In genomic region chr11:66697988-66698387, GRCh38 we compare ENCODE assay signal across 38 cellular contexts.
"Had no signal": no experiment of that assay in that cellular context is flagged by ENCODE, and none has a peak within 500 bp of the region (broad histone marks: within the 10 kb centered on the region; RNA-seq: fewer than 3 reads in every experiment).

No MANE protein-coding gene starts in this region.

- H3K4me3 Mint-ChIP-seq: activated B cell treated with CpG ODN at 0.5 μM for 24 hours; activated CD4-positive, alpha-beta memory T cell treated with anti-CD3 and anti-CD28 coated beads for 36 hours; activated CD4-positive, alpha-beta T cell treated with anti-CD3 and anti-CD28 coated beads, Interleukin-2, amount 10 ng/mL, durations not matched to agents 24 days and 14 days; activated CD8-positive, alpha-beta T cell treated with anti-CD3 and anti-CD28 coated beads for 36 hours; activated naive CD4-positive, alpha-beta T cell treated with anti-CD3 and anti-CD28 coated beads, Interleukin-2, amount 10 ng/mL, durations not matched to agents 7 days and 5 days; activated naive CD4-positive, alpha-beta T cell treated with anti-CD3 and anti-CD28 coated beads, Interleukin-2, amount 50 U/mL, for 24 hours; activated naive CD8-positive, alpha-beta T cell; activated naive CD8-positive, alpha-beta T cell treated with anti-CD3 and anti-CD28 coated beads, Interleukin-2, amount 10 ng/mL, durations not matched to agents 7 days and 5 days; activated naive CD8-positive, alpha-beta T cell treated with anti-CD3 and anti-CD28 coated beads, Interleukin-2, amount 50 U/mL, for 24 hours; activated T-cell treated with anti-CD3 and anti-CD28 coated beads, Interleukin-2, amount 50 U/mL, for 4 hours; activated T-cell treated with anti-CD3 and anti-CD28 coated beads, Interleukin-2, amount 50 U/mL, for 72 hours; activated T-helper 1 cell treated with anti-CD3 and anti-CD28 coated beads, Interleukin-12 subunit alpha, Interleukin-12 subunit beta, Interleukin-2, Interleukin-4 antibody, amounts not matched to agents 30 ng/mL and 10 ng/mL and 1 ng/mL, durations not matched to agents 14 hours and 24 hours and 36 hours; activated T-helper 17 cell treated with anti-CD3 and anti-CD28 coated beads, Interleukin-2, amount 50 U/mL, for 72 hours; brain; central memory CD8-positive, alpha-beta T cell; T-helper 1 cell treated with Interleukin-12 subunit alpha and Interleukin-12 subunit beta and Interleukin-4 antibody, amounts not matched to agents 30 μg/mL and 1 μg/mL, for 36 hours; T-helper 2 cell treated with Interferon-gamma antibody and Interleukin-4, amounts not matched to agents 5 μg/mL and 100 μg/mL, for 36 hours had no signal

- H3K27me3 Mint-ChIP-seq: activated B cell treated with CpG ODN at 0.5 μM for 24 hours; activated CD4-positive, alpha-beta memory T cell treated with anti-CD3 and anti-CD28 coated beads for 36 hours; activated CD4-positive, alpha-beta T cell treated with anti-CD3 and anti-CD28 coated beads, Interleukin-2, amount 10 ng/mL, durations not matched to agents 24 days and 14 days; activated CD8-positive, alpha-beta T cell treated with anti-CD3 and anti-CD28 coated beads for 36 hours; activated naive CD4-positive, alpha-beta T cell treated with anti-CD3 and anti-CD28 coated beads, Interleukin-2, amount 50 U/mL, for 24 hours; activated naive CD8-positive, alpha-beta T cell; activated naive CD8-positive, alpha-beta T cell treated with anti-CD3 and anti-CD28 coated beads, Interleukin-2, amount 10 ng/mL, durations not matched to agents 7 days and 5 days; activated naive CD8-positive, alpha-beta T cell treated with anti-CD3 and anti-CD28 coated beads, Interleukin-2, amount 50 U/mL, for 24 hours; activated T-helper 17 cell treated with anti-CD3 and anti-CD28 coated beads, Interleukin-2, amount 50 U/mL, for 72 hours had no signal

- H3K27ac Mint-ChIP-seq: activated B cell treated with CpG ODN at 0.5 μM for 24 hours; activated CD4-positive, alpha-beta memory T cell treated with anti-CD3 and anti-CD28 coated beads for 36 hours; activated CD4-positive, alpha-beta T cell treated with anti-CD3 and anti-CD28 coated beads, Interleukin-2, amount 10 ng/mL, durations not matched to agents 24 days and 14 days; activated CD8-positive, alpha-beta T cell treated with anti-CD3 and anti-CD28 coated beads for 36 hours; activated naive CD4-positive, alpha-beta T cell treated with anti-CD3 and anti-CD28 coated beads, Interleukin-2, amount 10 ng/mL, durations not matched to agents 7 days and 5 days; activated naive CD4-positive, alpha-beta T cell treated with anti-CD3 and anti-CD28 coated beads, Interleukin-2, amount 50 U/mL, for 24 hours; activated naive CD8-positive, alpha-beta T cell; activated naive CD8-positive, alpha-beta T cell treated with anti-CD3 and anti-CD28 coated beads, Interleukin-2, amount 10 ng/mL, durations not matched to agents 7 days and 5 days; activated naive CD8-positive, alpha-beta T cell treated with anti-CD3 and anti-CD28 coated beads, Interleukin-2, amount 50 U/mL, for 24 hours; activated T-cell treated with anti-CD3 and anti-CD28 coated beads, Interleukin-2, amount 50 U/mL, for 72 hours; activated T-helper 1 cell treated with anti-CD3 and anti-CD28 coated beads, Interleukin-12 subunit alpha, Interleukin-12 subunit beta, Interleukin-2, Interleukin-4 antibody, amounts not matched to agents 30 ng/mL and 10 ng/mL and 1 ng/mL, durations not matched to agents 14 hours and 24 hours and 36 hours; activated T-helper 17 cell treated with anti-CD3 and anti-CD28 coated beads, Interleukin-2, amount 50 U/mL, for 72 hours; brain; T-helper 1 cell treated with Interleukin-12 subunit alpha and Interleukin-12 subunit beta and Interleukin-4 antibody, amounts not matched to agents 30 μg/mL and 1 μg/mL, for 36 hours; T-helper 2 cell treated with Interferon-gamma antibody and Interleukin-4, amounts not matched to agents 5 μg/mL and 100 μg/mL, for 36 hours had no signal

- H3K4me3 ChIP-seq: ascending aorta, cardiac muscle cell had no signal

- H3K9me3 Mint-ChIP-seq: activated B cell treated with CpG ODN at 0.5 μM for 24 hours; activated CD4-positive, alpha-beta memory T cell treated with anti-CD3 and anti-CD28 coated beads for 36 hours; activated CD4-positive, alpha-beta T cell treated with anti-CD3 and anti-CD28 coated beads, Interleukin-2, amount 10 ng/mL, durations not matched to agents 24 days and 14 days; activated CD8-positive, alpha-beta T cell treated with anti-CD3 and anti-CD28 coated beads for 36 hours; activated naive CD4-positive, alpha-beta T cell treated with anti-CD3 and anti-CD28 coated beads, Interleukin-2, amount 10 ng/mL, durations not matched to agents 7 days and 5 days; activated naive CD4-positive, alpha-beta T cell treated with anti-CD3 and anti-CD28 coated beads, Interleukin-2, amount 50 U/mL, for 24 hours; activated naive CD8-positive, alpha-beta T cell treated with anti-CD3 and anti-CD28 coated beads, Interleukin-2, amount 10 ng/mL, durations not matched to agents 7 days and 5 days; activated naive CD8-positive, alpha-beta T cell treated with anti-CD3 and anti-CD28 coated beads, Interleukin-2, amount 50 U/mL, for 24 hours; activated T-cell treated with anti-CD3 and anti-CD28 coated beads, Interleukin-2, amount 50 U/mL, for 4 hours; activated T-cell treated with anti-CD3 and anti-CD28 coated beads, Interleukin-2, amount 50 U/mL, for 72 hours; activated T-helper 1 cell treated with anti-CD3 and anti-CD28 coated beads, Interleukin-12 subunit alpha, Interleukin-12 subunit beta, Interleukin-2, Interleukin-4 antibody, amounts not matched to agents 30 ng/mL and 10 ng/mL and 1 ng/mL, durations not matched to agents 14 hours and 24 hours and 36 hours; activated T-helper 17 cell treated with anti-CD3 and anti-CD28 coated beads, Interleukin-2, amount 50 U/mL, for 72 hours; central memory CD8-positive, alpha-beta T cell; T-helper 1 cell treated with Interleukin-12 subunit alpha and Interleukin-12 subunit beta and Interleukin-4 antibody, amounts not matched to agents 30 μg/mL and 1 μg/mL, for 36 hours; T-helper 2 cell treated with Interferon-gamma antibody and Interleukin-4, amounts not matched to agents 5 μg/mL and 100 μg/mL, for 36 hours had no signal

- H3K36me3 ChIP-seq: ascending aorta, cardiac muscle cell had no signal

- H3K4me1 Mint-ChIP-seq: activated CD4-positive, alpha-beta T cell treated with anti-CD3 and anti-CD28 coated beads, Interleukin-2, amount 10 ng/mL, durations not matched to agents 24 days and 14 days; activated naive CD4-positive, alpha-beta T cell treated with anti-CD3 and anti-CD28 coated beads, Interleukin-2, amount 10 ng/mL, durations not matched to agents 7 days and 5 days; activated naive CD4-positive, alpha-beta T cell treated with anti-CD3 and anti-CD28 coated beads, Interleukin-2, amount 50 U/mL, for 24 hours; activated T-helper 17 cell treated with anti-CD3 and anti-CD28 coated beads, Interleukin-2, amount 50 U/mL, for 72 hours; central memory CD8-positive, alpha-beta T cell had no signal

- H3K4me1 ChIP-seq: ascending aorta had no signal

- H3K27ac ChIP-seq: ascending aorta, cardiac muscle cell had no signal

- H3K27me3 ChIP-seq: ascending aorta, cardiac muscle cell had no signal

- DNase-seq: activated B cell treated with CpG ODN at 0.5 μM for 24 hours; activated CD4-positive, alpha-beta memory T cell treated with anti-CD3 and anti-CD28 coated beads for 36 hours; activated CD4-positive, alpha-beta T cell treated with anti-CD3 and anti-CD28 coated beads for 4 hours; activated CD4-positive, alpha-beta T cell treated with anti-CD3 and anti-CD28 coated beads, Interleukin-2, amount 10 ng/mL, durations not matched to agents 24 days and 14 days; activated CD4-positive, alpha-beta T cell treated with anti-CD3 and anti-CD28 coated beads, Interleukin-2, amount 50 U/mL, for 1 hour; activated CD4-positive, alpha-beta T cell treated with anti-CD3 and anti-CD28 coated beads, Interleukin-2, amount 50 U/mL, for 4 hours; activated CD4-positive, CD25-positive, alpha-beta regulatory T cell treated with anti-CD3 and anti-CD28 coated beads, Interleukin-2, amount 50 U/mL, for 72 hours; activated CD8-positive, alpha-beta memory T cell treated with anti-CD3 and anti-CD28 coated beads, Interleukin-2, amount 50 U/mL, for 4 hours; activated CD8-positive, alpha-beta T cell treated with anti-CD3 and anti-CD28 coated beads for 36 hours; activated effector memory CD4-positive, alpha-beta T cell treated with anti-CD3 and anti-CD28 coated beads, Interleukin-2, amount 50 U/mL, for 16 hours; activated gamma-delta T cell treated with Interleukin-2 at 50 U/mL for 16 hours; activated naive CD4-positive, alpha-beta T cell; activated naive CD4-positive, alpha-beta T cell treated with anti-CD3 and anti-CD28 coated beads, Interleukin-2, amount 10 ng/mL, durations not matched to agents 7 days and 5 days; activated naive CD8-positive, alpha-beta T cell treated with anti-CD3 and anti-CD28 coated beads, Interleukin-2, amount 10 ng/mL, durations not matched to agents 7 days and 5 days; activated naive CD8-positive, alpha-beta T cell treated with anti-CD3 and anti-CD28 coated beads, Interleukin-2, amount 50 U/mL, for 24 hours; activated T-cell treated with anti-CD3 and anti-CD28 coated beads for 4 hours; activated T-cell treated with anti-CD3 and anti-CD28 coated beads, Interleukin-2, amount 50 U/mL, for 1 hour; activated T-cell treated with anti-CD3 and anti-CD28 coated beads, Interleukin-2, amount 50 U/mL, for 4 hours; activated T-cell treated with anti-CD3 and anti-CD28 coated beads, Interleukin-2, amount 50 U/mL, for 72 hours; amygdala; anterior cingulate cortex; caudate nucleus; cerebellar nuclear complex; T-helper 1 cell; T-helper 2 cell; T-helper 9 cell had no signal

- ATAC-seq: activated CD8-positive, alpha-beta T cell treated with anti-CD3 and anti-CD28 coated beads for 36 hours; activated naive CD8-positive, alpha-beta T cell treated with anti-CD3 and anti-CD28 coated beads, Interleukin-2, amount 50 U/mL, for 24 hours; activated T-cell treated with anti-CD3 and anti-CD28 coated beads, Interleukin-2, amount 50 U/mL, for 4 hours; activated T-cell treated with anti-CD3 and anti-CD28 coated beads, Interleukin-2, amount 50 U/mL, for 72 hours; activated T-helper 17 cell treated with anti-CD3 and anti-CD28 coated beads, Interleukin-2, amount 50 U/mL, for 72 hours had no signal

- H3K36me3 Mint-ChIP-seq: activated CD4-positive, alpha-beta memory T cell treated with anti-CD3 and anti-CD28 coated beads for 36 hours; activated naive CD4-positive, alpha-beta T cell treated with anti-CD3 and anti-CD28 coated beads, Interleukin-2, amount 10 ng/mL, durations not matched to agents 7 days and 5 days; activated naive CD4-positive, alpha-beta T cell treated with anti-CD3 and anti-CD28 coated beads, Interleukin-2, amount 50 U/mL, for 24 hours; activated naive CD8-positive, alpha-beta T cell had no signal

- FAIRE-seq: bronchial epithelial cell, TTC549 had no signal
